1 cellular context compared by ENCODE assay signal in genomic region chr14:100281286-100282082, GRCh38.
TF ChIP-seq lines count a peak whose summit lies in the region.

No MANE protein-coding gene starts in this region.

TF ChIP-seq in GM12878, 131 proteins besides CTCF, POLR2A, EP300 and RAD21:
- TF ChIP-seq CREM (IDR thresholded peaks at IDR 0.05; ENCODE audit: low read depth): no peak
- TF ChIP-seq NFIC (IDR thresholded peaks at IDR 0.05; ENCODE audit: low read depth, low read length): no peak
- no peak for TF ChIP-seq ZBTB40 (IDR thresholded peaks at IDR 0.05; ENCODE audit: borderline replicate concordance)
